ENCODE assay signal across 1 cellular context in genomic region chr1:53254011-53254640, GRCh38.
TF ChIP-seq lines count a peak whose summit lies in the region.

No MANE protein-coding gene starts in this region.

TF ChIP-seq in K562, 482 proteins besides CTCF, POLR2A, EP300 and RAD21:
- TF ChIP-seq, protein P1, sequence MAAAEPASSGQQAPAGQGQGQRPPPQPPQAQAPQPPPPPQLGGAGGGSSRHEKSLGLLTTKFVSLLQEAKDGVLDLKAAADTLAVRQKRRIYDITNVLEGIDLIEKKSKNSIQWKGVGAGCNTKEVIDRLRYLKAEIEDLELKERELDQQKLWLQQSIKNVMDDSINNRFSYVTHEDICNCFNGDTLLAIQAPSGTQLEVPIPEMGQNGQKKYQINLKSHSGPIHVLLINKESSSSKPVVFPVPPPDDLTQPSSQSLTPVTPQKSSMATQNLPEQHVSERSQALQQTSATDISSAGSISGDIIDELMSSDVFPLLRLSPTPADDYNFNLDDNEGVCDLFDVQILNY (CRISPR knock-in tag; IDR thresholded peaks at IDR 0.05): no peak
- peak; percentile 47 to 51; a peak in 2 of 4 replicates for TF ChIP-seq KDM1A (IDR thresholded peaks at IDR 0.05)
- peak; percentile 69 for TF ChIP-seq CBFA2T3 (IDR thresholded peaks at IDR 0.05)
- TF ChIP-seq CBFA2T2 (conservative IDR thresholded peaks at IDR 0.05): peak; percentile 30; the same call in 1 of the 2 replicates
- TF ChIP-seq DACH1 (IDR thresholded peaks at IDR 0.05; ENCODE audit: partially characterized antibody): peak; percentile 18
- no peak for TF ChIP-seq MBD2 (IDR thresholded peaks at IDR 0.05; ENCODE audit: borderline replicate concordance, low read depth)
- TF ChIP-seq TCF3 (CRISPR knock-in tag; IDR thresholded peaks at IDR 0.05): peak; percentile 50
- TF ChIP-seq IRF2 (CRISPR knock-in tag; IDR thresholded peaks at IDR 0.05): no peak
- no peak for TF ChIP-seq TEAD4 (IDR thresholded peaks at IDR 0.05; ENCODE audit: low read length)
- TF ChIP-seq TEAD4 (CRISPR knock-in tag; IDR thresholded peaks at IDR 0.05; ENCODE audit: borderline replicate concordance): no peak
- no peak for TF ChIP-seq MYC (IDR thresholded peaks at IDR 0.05; ENCODE audit: low read depth, low read length)
- TF ChIP-seq MYC (CRISPR knock-in tag; IDR thresholded peaks at IDR 0.05; ENCODE audit: borderline replicate concordance, low read depth): no peak
- TF ChIP-seq, protein P2, sequence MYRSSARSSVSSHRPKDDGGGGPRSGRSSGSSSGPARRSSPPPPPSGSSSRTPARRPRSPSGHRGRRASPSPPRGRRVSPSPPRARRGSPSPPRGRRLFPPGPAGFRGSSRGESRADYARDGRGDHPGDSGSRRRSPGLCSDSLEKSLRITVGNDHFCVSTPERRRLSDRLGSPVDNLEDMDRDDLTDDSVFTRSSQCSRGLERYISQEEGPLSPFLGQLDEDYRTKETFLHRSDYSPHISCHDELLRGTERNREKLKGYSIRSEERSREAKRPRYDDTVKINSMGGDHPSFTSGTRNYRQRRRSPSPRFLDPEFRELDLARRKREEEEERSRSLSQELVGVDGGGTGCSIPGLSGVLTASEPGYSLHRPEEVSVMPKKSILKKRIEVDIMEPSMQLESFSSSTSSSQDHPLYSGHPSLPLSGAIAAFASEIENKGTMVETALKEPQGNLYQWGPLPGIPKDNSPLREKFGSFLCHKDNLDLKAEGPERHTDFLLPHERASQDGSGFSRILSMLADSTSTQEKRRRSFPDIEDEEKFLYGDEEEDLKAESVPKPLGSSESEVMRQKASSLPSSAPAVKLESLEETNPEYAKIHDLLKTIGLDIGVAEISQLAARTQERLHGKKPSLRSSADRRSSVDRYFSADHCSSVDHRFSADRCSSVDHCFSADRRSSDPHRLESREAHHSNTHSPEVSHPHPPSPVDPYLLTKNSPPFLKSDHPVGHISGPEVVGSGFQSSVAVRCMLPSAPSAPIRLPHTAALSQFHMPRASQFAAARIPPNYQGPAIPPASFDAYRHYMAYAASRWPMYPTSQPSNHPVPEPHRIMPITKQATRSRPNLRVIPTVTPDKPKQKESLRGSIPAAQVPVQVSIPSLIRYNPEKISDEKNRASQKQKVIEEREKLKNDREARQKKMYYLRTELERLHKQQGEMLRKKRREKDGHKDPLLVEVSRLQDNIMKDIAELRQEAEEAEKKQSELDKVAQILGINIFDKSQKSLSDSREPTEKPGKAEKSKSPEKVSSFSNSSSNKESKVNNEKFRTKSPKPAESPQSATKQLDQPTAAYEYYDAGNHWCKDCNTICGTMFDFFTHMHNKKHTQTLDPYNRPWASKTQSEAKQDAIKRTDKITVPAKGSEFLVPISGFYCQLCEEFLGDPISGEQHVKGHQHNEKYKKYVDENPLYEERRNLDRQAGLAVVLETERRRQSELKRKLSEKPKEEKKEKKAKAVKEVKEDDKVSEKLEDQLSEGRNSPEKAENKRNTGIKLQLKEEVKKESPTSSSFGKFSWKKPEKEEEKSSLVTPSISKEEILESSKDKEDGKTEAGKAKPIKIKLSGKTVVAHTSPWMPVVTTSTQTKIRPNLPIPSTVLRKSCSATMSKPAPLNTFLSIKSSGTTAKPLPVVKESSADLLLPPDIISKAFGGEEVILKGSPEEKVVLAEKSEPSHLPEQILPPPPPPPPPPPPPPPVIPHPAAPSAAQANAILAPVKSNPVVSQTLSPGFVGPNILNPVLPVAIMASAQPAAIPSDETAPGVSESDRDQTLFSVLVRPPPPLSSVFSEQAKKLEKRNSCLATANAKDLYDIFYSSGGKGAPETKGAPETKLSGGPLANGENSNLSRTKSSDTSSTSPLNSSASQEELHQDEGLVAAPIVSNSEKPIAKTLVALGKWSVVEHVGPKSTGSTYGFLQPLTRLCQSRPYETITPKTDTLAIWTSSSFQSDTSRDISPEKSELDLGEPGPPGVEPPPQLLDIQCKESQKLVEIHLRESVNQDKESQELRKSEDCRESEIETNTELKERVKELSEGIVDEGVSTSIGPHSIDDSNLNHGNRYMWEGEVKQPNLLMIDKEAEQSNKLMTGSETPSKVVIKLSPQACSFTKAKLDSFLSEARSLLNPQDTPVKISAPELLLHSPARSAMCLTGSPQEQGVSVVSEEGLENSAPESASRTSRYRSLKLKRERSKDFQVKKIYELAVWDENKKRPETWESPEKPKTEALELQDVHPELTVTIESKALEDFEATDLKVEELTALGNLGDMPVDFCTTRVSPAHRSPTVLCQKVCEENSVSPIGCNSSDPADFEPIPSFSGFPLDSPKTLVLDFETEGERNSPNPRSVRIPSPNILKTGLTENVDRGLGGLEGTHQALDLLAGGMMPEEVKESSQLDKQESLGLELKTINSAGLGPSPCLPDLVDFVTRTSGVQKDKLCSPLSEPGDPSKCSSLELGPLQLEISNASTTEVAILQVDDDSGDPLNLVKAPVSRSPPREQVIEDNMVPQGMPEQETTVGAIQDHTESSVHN (IDR thresholded peaks at IDR 0.05; ENCODE audit: borderline replicate concordance in 1 of 2, low read depth in 1 of 2): no peak
- TF ChIP-seq EHMT2 (IDR thresholded peaks at IDR 0.05): 0 out of 2 replicates have a peak, but pooled peaks have one; percentile 48
- TF ChIP-seq ZNF766 (CRISPR knock-in tag; conservative IDR thresholded peaks at IDR 0.05): peak; percentile 61
- peak; percentile 83 for TF ChIP-seq PRDM10 (IDR thresholded peaks at IDR 0.05; ENCODE audit: partially characterized antibody)
- TF ChIP-seq FOSL1 (tag; conservative IDR thresholded peaks at IDR 0.05): peak; percentile 41; the same call in 1 of the 2 replicates
